Comparison of ENCODE assay signal across 15 cellular contexts in the genomic region with DNA sequence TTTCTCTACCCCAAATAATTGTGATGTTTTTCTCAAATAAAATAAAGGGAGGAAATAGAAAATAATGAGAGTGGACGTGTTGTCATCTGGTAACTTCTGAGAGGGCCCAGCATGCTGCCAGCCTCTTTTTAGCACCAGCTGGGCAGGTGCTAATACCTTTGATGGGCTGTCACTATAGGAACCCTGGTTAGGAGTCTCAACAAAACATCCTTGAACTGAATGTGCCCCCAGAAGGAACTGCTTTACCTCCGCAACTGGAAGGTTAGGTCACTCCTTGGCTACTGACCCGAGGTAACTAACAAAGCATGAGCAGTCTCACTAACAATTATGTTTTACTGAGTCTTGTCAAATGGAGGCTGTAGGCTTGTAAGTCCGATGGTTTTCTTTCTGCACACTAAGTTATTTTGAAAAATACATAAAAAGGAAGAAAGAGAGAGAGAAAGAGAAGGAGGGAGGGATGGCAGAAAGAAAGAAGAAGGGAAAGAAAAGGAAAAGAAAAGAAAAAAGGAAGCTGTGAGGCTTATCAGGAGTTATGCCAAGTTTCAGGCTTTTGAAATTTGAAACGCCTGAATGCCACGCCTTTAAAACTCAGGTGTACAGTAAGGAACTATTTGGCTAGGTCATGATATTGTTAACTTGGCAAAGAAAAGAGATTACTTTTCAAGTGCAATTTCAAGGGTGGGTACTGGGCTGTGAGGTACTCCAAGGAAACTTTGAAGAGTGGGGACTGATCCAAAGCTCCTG.
A peak's percentile ranks its signal among the peaks of the same experiment; 100 is the strongest.
DNase-seq lines count a peak whose midpoint lies in the region; ATAC-seq, FAIRE-seq and TF ChIP-seq lines count a peak whose summit lies in the region.
"Had no signal": no experiment of that assay in that cellular context is flagged by ENCODE, and none has a peak within 500 bp of the region (broad histone marks: within the 10 kb centered on the region; RNA-seq: fewer than 3 reads in every experiment).

No MANE protein-coding gene starts in this region.

- dilution Hi-C loops in mammary epithelial cell (cut with HindIII; ENCODE audit: low sequenced_read_pairs), result no loop called here

- ATAC-seq in GM23338 (peak; percentile 45; the same call in 1 of the 3 replicates), aorta (ENCODE audit: low FRiP score) (no peak)

- intact Hi-C loops in mammary epithelial cell (cut with micrococcal nuclease), result no loop called here
- intact Hi-C loops in aorta (cut with DNase I), result no loop called here

- H3K9me2 ChIP-seq in GM23338 (ENCODE audit: insufficient read depth), result no peaks in the 10 kb centered on the region

- H2AFZ ChIP-seq in GM23338, result no peak overlapping the region
- peak overlapping the region; percentile 5 for H2AFZ ChIP-seq in mammary epithelial cell (ENCODE audit: low read depth, low read length)

- H3K4me3 ChIP-seq in GM23338, result no peak overlapping the region
- no peak overlapping the region for H3K4me3 ChIP-seq in LNCaP clone FGC (ENCODE audit: low read depth, low read length)
- H3K4me3 ChIP-seq in mammary epithelial cell (replicated peaks in 1 of 3; ENCODE audit: insufficient read depth in 1 of 3, low read depth in 2 of 3, low read length in 3 of 3), result no peak overlapping the region
- no peak overlapping the region for H3K4me3 ChIP-seq in aorta (ENCODE audit: low read length in 2 of 2)
- H3K4me3 ChIP-seq: MG63 had no signal

- CTCF ChIA-PET in mammary epithelial cell (lab: Charles Lee; ENCODE audit: low non-redundant PET), result no interaction called here

- no peaks in the 10 kb centered on the region for H3K79me2 ChIP-seq in GM23338 (replicated peaks; ENCODE audit: insufficient read depth)
- H3K79me2 ChIP-seq in mammary epithelial cell (ENCODE audit: insufficient read depth, low read length), result no peaks in the 10 kb centered on the region

- WGBS in mammary epithelial cell (ENCODE audit: low coverage, missing lambda C conversion rate), result 10% methylated on average over 6 of the region's 6 CpGs
- WGBS in aorta, 2 donors, result 78 to 79% methylated on average over 6 of the region's 6 CpGs

- H3F3A ChIP-seq in GM23338 (replicated peaks; ENCODE audit: low read depth), result no peaks in the 10 kb centered on the region

- no peak overlapping the region for H3K9ac ChIP-seq in mammary epithelial cell (ENCODE audit: insufficient read depth, low read length)

- H3K4me2 ChIP-seq in GM23338 (no peak overlapping the region), mammary epithelial cell (ENCODE audit: insufficient read depth, low read depth, low read length) (no peak overlapping the region)

- H3K36me3 ChIP-seq in GM23338 (ENCODE audit: insufficient read depth) (no peaks in the 10 kb centered on the region), mammary epithelial cell (ENCODE audit: insufficient read depth, low read length) (no peaks in the 10 kb centered on the region), aorta (ENCODE audit: control insufficient read depth in 1 of 2, insufficient read depth in 2 of 2, low read length in 1 of 2) (no peaks in the 10 kb centered on the region)
- H3K36me3 ChIP-seq: BE2C, MG63 had no signal

- DNase-seq in GM23338 (ENCODE audit: low spot score), result no peak
- peak; percentile 36 for DNase-seq in LNCaP clone FGC (ENCODE audit: low read depth)
- peak; percentile 56 for DNase-seq in mammary epithelial cell
- no peak for DNase-seq in aorta
- no peak for DNase-seq in globus pallidus (ENCODE audit: low spot score)
- no peak for DNase-seq in RCC 7860 (ENCODE audit: low spot score)
- DNase-seq: activated T-cell treated with anti-CD3 and anti-CD28 coated beads, Interleukin-2, amount 50 U/mL, for 1 hour; BE2C; effector CD8-positive, alpha-beta T cell; HFFc6; MG63; NCI-H2081 treated with DMSO at 0.1 percent for 48 hours had no signal

- H3K4me3 Mint-ChIP-seq in GM23338 (no peak overlapping the region), nephron (no peak overlapping the region)
- H3K4me3 Mint-ChIP-seq: HFFc6 had no signal

- H3K9me3 ChIP-seq in mammary epithelial cell (replicated peaks; ENCODE audit: insufficient read depth, low read length) (no peaks in the 10 kb centered on the region), aorta (ENCODE audit: control insufficient read depth, low read length) (no peaks in the 10 kb centered on the region)
- H3K9me3 ChIP-seq: BE2C, MG63 had no signal

- no peak for TF ChIP-seq CTCF in GM23338 (conservative IDR thresholded peaks at IDR 0.05; ENCODE audit: low read depth in 2 of 2)
- no peak for TF ChIP-seq CTCF in LNCaP clone FGC (IDR thresholded peaks at IDR 0.05; ENCODE audit: control insufficient read depth, extremely low read depth, insufficient read depth)
- no peak for TF ChIP-seq CTCF in mammary epithelial cell (conservative IDR thresholded peaks at IDR 0.05 in 1 of 2, IDR thresholded peaks at IDR 0.05 in 1 of 2; ENCODE audit: extremely low read depth in 1 of 2, insufficient read depth in 1 of 2, low read depth in 1 of 2, low read length in 2 of 2)
- TF ChIP-seq CTCF in nephron (IDR thresholded peaks at IDR 0.05; ENCODE audit: unreplicated experiment in 3 of 3), result no peak

- no peaks in the 10 kb centered on the region; the same call in 2 of the 3 replicates for H3K36me3 Mint-ChIP-seq in GM23338 (ENCODE audit: low read depth)
- no peaks in the 10 kb centered on the region for H3K36me3 Mint-ChIP-seq in nephron (ENCODE audit: low read depth)

- H3K9me3 Mint-ChIP-seq in GM23338 (no peaks in the 10 kb centered on the region), nephron (no peaks in the 10 kb centered on the region)
- H3K9me3 Mint-ChIP-seq: HFFc6 had no signal

- H3K27ac ChIP-seq in GM23338 (ENCODE audit: low read depth) (no peak overlapping the region), mammary epithelial cell (ENCODE audit: insufficient read depth, low read depth, low read length) (no peak overlapping the region), aorta (ENCODE audit: low read depth in 1 of 2, low read length in 2 of 2) (no peak overlapping the region)

- H3K27ac Mint-ChIP-seq in GM23338 (no peak overlapping the region), nephron (peak overlapping the region; percentile 32 to 66 (median 48))
- H3K27ac Mint-ChIP-seq: HFFc6 had no signal

- no peaks in the 10 kb centered on the region for H3K27me3 ChIP-seq in GM23338 (ENCODE audit: insufficient read depth)
- peaks cover 2% of the 10 kb centered on the region for H3K27me3 ChIP-seq in mammary epithelial cell (ENCODE audit: insufficient read depth, low read length)
- no peaks in the 10 kb centered on the region for H3K27me3 ChIP-seq in aorta (ENCODE audit: control insufficient read depth in 1 of 2, insufficient read depth in 2 of 2, low read length in 1 of 2)
- H3K27me3 ChIP-seq: BE2C, MG63 had no signal

- BruUV-seq in mammary epithelial cell (replicated peaks; lab: Mats Ljungman, UMichigan), result no TSS peak

- H3K4me1 ChIP-seq in GM23338 (ENCODE audit: insufficient read depth) (peaks cover 6% of the 10 kb centered on the region; the same call in 1 of the 2 replicates), mammary epithelial cell (ENCODE audit: insufficient read depth, low read length) (peaks cover 14% of the 10 kb centered on the region), aorta (ENCODE audit: control insufficient read depth in 1 of 2, insufficient read depth in 2 of 2, low read length in 2 of 2) (no peaks in the 10 kb centered on the region)
- H3K4me1 ChIP-seq: BE2C had no signal

- H3K27me3 Mint-ChIP-seq in GM23338 (ENCODE audit: insufficient read depth, low read depth, poor library complexity) (no peaks in the 10 kb centered on the region), nephron (ENCODE audit: low read depth) (no peaks in the 10 kb centered on the region)

- no peak for FAIRE-seq in RCC 7860 (lab: Jason Lieb, UNC)
- FAIRE-seq: frontal cortex, islet of Langerhans had no signal

- in situ Hi-C loops in mammary epithelial cell (cut with MboI; ENCODE audit: low sequenced_read_pairs in 2 of 2), result no loop called here

- no peaks in the 10 kb centered on the region for H4K20me1 ChIP-seq in GM23338 (replicated peaks; ENCODE audit: insufficient read depth)
- H4K20me1 ChIP-seq in mammary epithelial cell (ENCODE audit: insufficient read depth, low read length), result no peaks in the 10 kb centered on the region

- H3K4me1 Mint-ChIP-seq in GM23338 (peaks cover 20% of the 10 kb centered on the region), nephron (peaks cover 45% of the 10 kb centered on the region)

TF ChIP-seq in GM23338, 12 proteins besides CTCF, POLR2A, EP300 and RAD21 (continues in another document):
- TF ChIP-seq ZNF114 (CRISPR knock-in tag; IDR thresholded peaks at IDR 0.05) (no peak), EZH2phosphoT487 (IDR thresholded peaks at IDR 0.05; ENCODE audit: unreplicated experiment) (no peak), NANOG (IDR thresholded peaks at IDR 0.05; ENCODE audit: borderline replicate concordance) (no peak), EZH2 (IDR thresholded peaks at IDR 0.05; ENCODE audit: low read depth, unreplicated experiment) (no peak), JUNB (IDR thresholded peaks at IDR 0.05; ENCODE audit: unreplicated experiment) (no peak), POLR2AphosphoS5 (IDR thresholded peaks at IDR 0.05; ENCODE audit: low read depth) (no peak), CREB1 (CRISPR knock-in tag; IDR thresholded peaks at IDR 0.05; ENCODE audit: low read depth) (no peak)
- TF ChIP-seq, protein P1, sequence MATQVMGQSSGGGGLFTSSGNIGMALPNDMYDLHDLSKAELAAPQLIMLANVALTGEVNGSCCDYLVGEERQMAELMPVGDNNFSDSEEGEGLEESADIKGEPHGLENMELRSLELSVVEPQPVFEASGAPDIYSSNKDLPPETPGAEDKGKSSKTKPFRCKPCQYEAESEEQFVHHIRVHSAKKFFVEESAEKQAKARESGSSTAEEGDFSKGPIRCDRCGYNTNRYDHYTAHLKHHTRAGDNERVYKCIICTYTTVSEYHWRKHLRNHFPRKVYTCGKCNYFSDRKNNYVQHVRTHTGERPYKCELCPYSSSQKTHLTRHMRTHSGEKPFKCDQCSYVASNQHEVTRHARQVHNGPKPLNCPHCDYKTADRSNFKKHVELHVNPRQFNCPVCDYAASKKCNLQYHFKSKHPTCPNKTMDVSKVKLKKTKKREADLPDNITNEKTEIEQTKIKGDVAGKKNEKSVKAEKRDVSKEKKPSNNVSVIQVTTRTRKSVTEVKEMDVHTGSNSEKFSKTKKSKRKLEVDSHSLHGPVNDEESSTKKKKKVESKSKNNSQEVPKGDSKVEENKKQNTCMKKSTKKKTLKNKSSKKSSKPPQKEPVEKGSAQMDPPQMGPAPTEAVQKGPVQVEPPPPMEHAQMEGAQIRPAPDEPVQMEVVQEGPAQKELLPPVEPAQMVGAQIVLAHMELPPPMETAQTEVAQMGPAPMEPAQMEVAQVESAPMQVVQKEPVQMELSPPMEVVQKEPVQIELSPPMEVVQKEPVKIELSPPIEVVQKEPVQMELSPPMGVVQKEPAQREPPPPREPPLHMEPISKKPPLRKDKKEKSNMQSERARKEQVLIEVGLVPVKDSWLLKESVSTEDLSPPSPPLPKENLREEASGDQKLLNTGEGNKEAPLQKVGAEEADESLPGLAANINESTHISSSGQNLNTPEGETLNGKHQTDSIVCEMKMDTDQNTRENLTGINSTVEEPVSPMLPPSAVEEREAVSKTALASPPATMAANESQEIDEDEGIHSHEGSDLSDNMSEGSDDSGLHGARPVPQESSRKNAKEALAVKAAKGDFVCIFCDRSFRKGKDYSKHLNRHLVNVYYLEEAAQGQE (IDR thresholded peaks at IDR 0.05; ENCODE audit: unreplicated experiment), result no peak

Comparison
In these comparisons a context has a peak if more than half of its experiments do, and no peak if none do; other contexts are left out.
1. DNase-seq: peak in LNCaP clone FGC (single experiment) and mammary epithelial cell (single experiment); none in GM23338 (single experiment), aorta (0 of 2), globus pallidus (single experiment) and RCC 7860 (single experiment).